ENCODE assay signal across 25 cellular contexts in the genomic region with DNA sequence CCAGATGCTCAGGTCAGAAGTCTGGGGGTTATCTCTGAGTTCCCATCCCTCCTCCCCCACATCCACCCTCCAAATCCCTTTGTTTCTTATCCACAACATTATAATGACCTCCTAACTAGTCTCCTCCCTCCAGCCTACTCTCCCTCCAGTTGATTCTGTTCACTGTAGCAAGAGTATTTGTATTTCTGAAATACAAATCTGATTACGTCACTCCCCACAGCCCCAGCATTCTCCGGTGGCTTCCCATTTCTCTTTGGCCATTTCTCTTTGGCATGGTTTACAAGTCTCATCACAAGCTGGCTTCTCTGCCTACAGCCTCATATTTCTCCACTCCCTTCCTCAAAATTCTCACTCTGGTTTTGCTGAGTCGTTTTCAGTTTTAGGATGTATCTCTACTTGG. TPM values are rescaled to one million over a fixed set of nuclear protein-coding genes. Genes with fewer than 3 reads are reported as not detected.
DNase-seq lines count a peak whose midpoint lies in the region; ATAC-seq and TF ChIP-seq lines count a peak whose summit lies in the region.
"Had no signal": no experiment of that assay in that cellular context is flagged by ENCODE, and none has a peak within 500 bp of the region (broad histone marks: within the 10 kb centered on the region; RNA-seq: fewer than 3 reads in every experiment).

No MANE protein-coding gene starts in this region.

- no peak overlapping the region for H3K9ac ChIP-seq in SK-N-SH
- no peak overlapping the region for H3K9ac ChIP-seq in OCI-LY3 (ENCODE audit: low read length)

- peaks cover 1% of the 10 kb centered on the region for H3K27me3 Mint-ChIP-seq in chondrocyte (ENCODE audit: low read depth)

- no peak for TF ChIP-seq EP300 in SK-N-SH (IDR thresholded peaks at IDR 0.05; ENCODE audit: borderline replicate concordance in 1 of 2, low read depth in 1 of 2, low read length in 1 of 2)

- H3K27me3 ChIP-seq in SK-N-SH (ENCODE audit: insufficient read depth) = no peaks in the 10 kb centered on the region
- H3K27me3 ChIP-seq in OCI-LY3 (ENCODE audit: low read depth, low read length) = no peaks in the 10 kb centered on the region
- H3K27me3 ChIP-seq: foreskin keratinocyte had no signal

- TF ChIP-seq RAD21 in SK-N-SH (IDR thresholded peaks at IDR 0.05; ENCODE audit: low read length) = no peak

- H3K4me3 Mint-ChIP-seq in chondrocyte (ENCODE audit: unreplicated experiment) = no peak overlapping the region
- H3K4me3 Mint-ChIP-seq: activated CD4-positive, alpha-beta memory T cell treated with anti-CD3 and anti-CD28 coated beads for 36 hours; CD14-positive monocyte; T-helper 1 cell treated with Interleukin-12 subunit alpha and Interleukin-12 subunit beta and Interleukin-4 antibody, amounts not matched to agents 30 μg/mL and 1 μg/mL, for 36 hours; WTC11 had no signal

- H2AFZ ChIP-seq in SK-N-SH (ENCODE audit: low read depth) (no peak overlapping the region), OCI-LY3 (ENCODE audit: low read depth, low read length) (peak overlapping the region; percentile 44)

- no peaks in the 10 kb centered on the region for H3K4me1 ChIP-seq in SK-N-SH (ENCODE audit: control insufficient read depth in 1 of 2, insufficient read depth in 2 of 2, low read depth in 1 of 2, low read length in 1 of 2)
- H3K4me1 ChIP-seq in OCI-LY3 (ENCODE audit: low read length) = no peaks in the 10 kb centered on the region
- H3K4me1 ChIP-seq: foreskin keratinocyte had no signal

- no peaks in the 10 kb centered on the region for H3K79me2 ChIP-seq in SK-N-SH (ENCODE audit: insufficient read depth)
- no peaks in the 10 kb centered on the region for H3K79me2 ChIP-seq in OCI-LY3 (ENCODE audit: low read length)

- peaks cover under 1% of the 10 kb centered on the region for H3K36me3 Mint-ChIP-seq in chondrocyte (ENCODE audit: low read depth)
- H3K36me3 Mint-ChIP-seq: activated CD4-positive, alpha-beta memory T cell treated with anti-CD3 and anti-CD28 coated beads for 36 hours; CD14-positive monocyte had no signal

- H3K4me3 ChIP-seq in SK-N-SH (ENCODE audit: low read depth in 2 of 2, low read length in 1 of 2) (no peak overlapping the region), OCI-LY3 (ENCODE audit: low read length) (no peak overlapping the region; the same call in 1 of the 2 replicates), fibroblast of villous mesenchyme (ENCODE audit: low read depth, low read length) (no peak overlapping the region)

- no peak for TF ChIP-seq CTCF in SK-N-SH (IDR thresholded peaks at IDR 0.05)
- TF ChIP-seq CTCF in OCI-LY3 (IDR thresholded peaks at IDR 0.05; ENCODE audit: low read depth, low read length) = no peak
- no peak for TF ChIP-seq CTCF in fibroblast of villous mesenchyme (IDR thresholded peaks at IDR 0.05; ENCODE audit: insufficient read depth, low read depth, low read length)
- TF ChIP-seq CTCF in chondrocyte (IDR thresholded peaks at IDR 0.05) = no peak

- H3K9me3 Mint-ChIP-seq in chondrocyte (ENCODE audit: low read depth) = no peaks in the 10 kb centered on the region
- H3K9me3 Mint-ChIP-seq: T-helper 1 cell treated with Interleukin-12 subunit alpha and Interleukin-12 subunit beta and Interleukin-4 antibody, amounts not matched to agents 30 μg/mL and 1 μg/mL, for 36 hours had no signal

- H3K4me2 ChIP-seq in SK-N-SH (no peak overlapping the region; the same call in 1 of the 2 replicates), OCI-LY3 (ENCODE audit: low read length) (peak overlapping the region; percentile 39)

- POLR2A ChIA-PET in SK-N-SH (lab: Yijun Ruan, JAX) = interaction anchor here (0.7 to 1.2 kb wide), 2 partner anchors 25 to 343 kb away, joined by 3 to 4 read pairs; a partner anchor contains a TSS

- CTCF ChIA-PET in SK-N-SH (lab: Yijun Ruan, JAX) = no interaction called here

- no peak overlapping the region for H3K27ac Mint-ChIP-seq in chondrocyte (ENCODE audit: unreplicated experiment)
- H3K27ac Mint-ChIP-seq: activated CD4-positive, alpha-beta memory T cell treated with anti-CD3 and anti-CD28 coated beads for 36 hours; CD14-positive monocyte; T-helper 1 cell treated with Interleukin-12 subunit alpha and Interleukin-12 subunit beta and Interleukin-4 antibody, amounts not matched to agents 30 μg/mL and 1 μg/mL, for 36 hours; WTC11 had no signal

- no peak overlapping the region for H3K27ac ChIP-seq in SK-N-SH (ENCODE audit: low read depth in 2 of 2, low read length in 1 of 2)
- H3K27ac ChIP-seq in OCI-LY3 (ENCODE audit: low read length) = no peak overlapping the region
- H3K27ac ChIP-seq: foreskin keratinocyte had no signal

- H4K20me1 ChIP-seq in SK-N-SH (ENCODE audit: insufficient read depth) = no peaks in the 10 kb centered on the region
- no peaks in the 10 kb centered on the region for H4K20me1 ChIP-seq in OCI-LY3 (ENCODE audit: insufficient read depth, low read length)

- ATAC-seq in SK-N-SH treated with all-trans-retinoic acid at 6 μM for 48 hours (no peak), GM18505 (IDR thresholded peaks at IDR 0.05; ENCODE audit: unreplicated experiment) (no peak)
- ATAC-seq: foreskin keratinocyte, sciatic nerve, WTC11 had no signal

- H3K9me2 ChIP-seq in SK-N-SH = no peaks in the 10 kb centered on the region

- peaks cover 5% of the 10 kb centered on the region for H3K4me1 Mint-ChIP-seq in chondrocyte (ENCODE audit: low read depth)

- H3K9me3 ChIP-seq in SK-N-SH = no peaks in the 10 kb centered on the region
- H3K9me3 ChIP-seq in OCI-LY3 (ENCODE audit: insufficient read depth, low read length) = no peaks in the 10 kb centered on the region

- peak; percentile 20 for DNase-seq in SK-N-SH
- peak; percentile 12 for DNase-seq in fibroblast of villous mesenchyme (ENCODE audit: low read depth)
- DNase-seq in stimulated activated CD4-positive, alpha-beta T cell treated with anti-CD3 and anti-CD28 coated beads, Interleukin-2, amount 100 ng/mL, for 48 hours = no peak
- DNase-seq in DMS53 (lab: John Stamatoyannopoulos, UW) = no peak
- no peak for DNase-seq in chondrocyte (ENCODE audit: low spot score)
- DNase-seq: activated CD4-positive, alpha-beta memory T cell treated with anti-CD3 and anti-CD28 coated beads for 36 hours; activated naive CD4-positive, alpha-beta T cell; amniotic stem cell; foreskin keratinocyte; GDM1; H7; NCI-H1417; NCI-H2107; NCI-H524 treated with DMSO at 0.1 percent for 48 hours; OCI-M1; SIG-M5 had no signal

- no peak for TF ChIP-seq POLR2A in GM18505 (IDR thresholded peaks at IDR 0.05; ENCODE audit: borderline replicate concordance, extremely low read depth, insufficient read depth, insufficient read length)

- H3K36me3 ChIP-seq in SK-N-SH (replicated peaks in 1 of 2; ENCODE audit: control insufficient read depth in 1 of 2, insufficient read depth in 2 of 2, low read length in 1 of 2) (no peaks in the 10 kb centered on the region), OCI-LY3 (replicated peaks; ENCODE audit: low read depth, low read length) (no peaks in the 10 kb centered on the region)

- H3F3A ChIP-seq in SK-N-SH (replicated peaks; ENCODE audit: insufficient read depth) = no peaks in the 10 kb centered on the region

- 5% methylated on average over 3 of the region's 3 CpGs for WGBS in SK-N-SH (ENCODE audit: low lambda C conversion rate)

TF ChIP-seq in SK-N-SH, 30 proteins besides CTCF, POLR2A, EP300 and RAD21:
- no peak for TF ChIP-seq FOXJ3 (CRISPR knock-in tag; IDR thresholded peaks at IDR 0.05)

TF ChIP-seq in SK-N-SH treated with all-trans-retinoic acid at 6 μM for 48 hours, 23 proteins besides CTCF, POLR2A, EP300 and RAD21:
- TF ChIP-seq, protein P1, sequence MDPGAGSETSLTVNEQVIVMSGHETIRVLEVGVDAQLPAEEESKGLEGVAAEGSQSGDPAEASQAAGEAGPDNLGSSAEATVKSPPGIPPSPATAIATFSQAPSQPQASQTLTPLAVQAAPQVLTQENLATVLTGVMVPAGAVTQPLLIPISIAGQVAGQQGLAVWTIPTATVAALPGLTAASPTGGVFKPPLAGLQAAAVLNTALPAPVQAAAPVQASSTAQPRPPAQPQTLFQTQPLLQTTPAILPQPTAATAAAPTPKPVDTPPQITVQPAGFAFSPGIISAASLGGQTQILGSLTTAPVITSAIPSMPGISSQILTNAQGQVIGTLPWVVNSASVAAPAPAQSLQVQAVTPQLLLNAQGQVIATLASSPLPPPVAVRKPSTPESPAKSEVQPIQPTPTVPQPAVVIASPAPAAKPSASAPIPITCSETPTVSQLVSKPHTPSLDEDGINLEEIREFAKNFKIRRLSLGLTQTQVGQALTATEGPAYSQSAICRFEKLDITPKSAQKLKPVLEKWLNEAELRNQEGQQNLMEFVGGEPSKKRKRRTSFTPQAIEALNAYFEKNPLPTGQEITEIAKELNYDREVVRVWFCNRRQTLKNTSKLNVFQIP (CRISPR knock-in tag; IDR thresholded peaks at IDR 0.05; ENCODE audit: borderline replicate concordance, low read depth) = no peak
- TF ChIP-seq, protein P2, sequence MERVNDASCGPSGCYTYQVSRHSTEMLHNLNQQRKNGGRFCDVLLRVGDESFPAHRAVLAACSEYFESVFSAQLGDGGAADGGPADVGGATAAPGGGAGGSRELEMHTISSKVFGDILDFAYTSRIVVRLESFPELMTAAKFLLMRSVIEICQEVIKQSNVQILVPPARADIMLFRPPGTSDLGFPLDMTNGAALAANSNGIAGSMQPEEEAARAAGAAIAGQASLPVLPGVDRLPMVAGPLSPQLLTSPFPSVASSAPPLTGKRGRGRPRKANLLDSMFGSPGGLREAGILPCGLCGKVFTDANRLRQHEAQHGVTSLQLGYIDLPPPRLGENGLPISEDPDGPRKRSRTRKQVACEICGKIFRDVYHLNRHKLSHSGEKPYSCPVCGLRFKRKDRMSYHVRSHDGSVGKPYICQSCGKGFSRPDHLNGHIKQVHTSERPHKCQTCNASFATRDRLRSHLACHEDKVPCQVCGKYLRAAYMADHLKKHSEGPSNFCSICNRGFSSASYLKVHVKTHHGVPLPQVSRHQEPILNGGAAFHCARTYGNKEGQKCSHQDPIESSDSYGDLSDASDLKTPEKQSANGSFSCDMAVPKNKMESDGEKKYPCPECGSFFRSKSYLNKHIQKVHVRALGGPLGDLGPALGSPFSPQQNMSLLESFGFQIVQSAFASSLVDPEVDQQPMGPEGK (CRISPR knock-in tag; IDR thresholded peaks at IDR 0.05; ENCODE audit: borderline replicate concordance) = no peak
- TF ChIP-seq ZNF8 (CRISPR knock-in tag; IDR thresholded peaks at IDR 0.05) (no peak), CSDC2 (CRISPR knock-in tag; IDR thresholded peaks at IDR 0.05) (no peak)

RNA-seq across cellular contexts. Expression of a gene that starts 24.6 kb away (rescaled TPM):
- 88.8 and 95.5 TPM in 2 replicates for polyA plus RNA-seq in SK-N-SH (2012; rRNA removed)
- polyA plus RNA-seq in SK-N-SH (2012; cell fraction: cytosol; rRNA removed) = 119 and 220 TPM in 2 replicates
- 20.9 and 33.8 TPM in 2 replicates for polyA plus RNA-seq in SK-N-SH (2012; cell fraction: nucleus; rRNA removed)
- 20.0 and 20.7 TPM in 2 replicates for total RNA-seq in fibroblast of villous mesenchyme
- 27.9 to 36.2 TPM (median 29.4 TPM) in 3 replicates for total RNA-seq in chondrocyte

RNA-seq across cellular contexts. Expression of a gene that starts 34.5 kb away (rescaled TPM):
- polyA plus RNA-seq in SK-N-SH (2012; rRNA removed) = 0.16 and 0.20 TPM in 2 replicates
- polyA plus RNA-seq in SK-N-SH (2012; cell fraction: cytosol; rRNA removed) = 0.13 and 0.24 TPM in 2 replicates
- polyA plus RNA-seq in SK-N-SH (2012; cell fraction: nucleus; rRNA removed) = 0.11 and 0.19 TPM in 2 replicates
- total RNA-seq in fibroblast of villous mesenchyme = 0.32 and 0.43 TPM in 2 replicates
- 0.12 to 0.92 TPM (median 0.92 TPM) in 3 replicates for total RNA-seq in chondrocyte
- total RNA-seq: foreskin keratinocyte, MCF 10A had no signal
- polyA plus RNA-seq: CD14-positive monocyte, foreskin keratinocyte, keratinocyte had no signal

Comparison
In these comparisons a context has a peak if more than half of its experiments do, and no peak if none do; other contexts are left out.
1. DNase-seq: peak in SK-N-SH (single experiment) and fibroblast of villous mesenchyme (single experiment); none in stimulated activated CD4-positive, alpha-beta T cell treated with anti-CD3 and anti-CD28 coated beads, Interleukin-2, amount 100 ng/mL, for 48 hours (0 of 2), DMS53 (single experiment) and chondrocyte (single experiment).